In the genomic region with DNA sequence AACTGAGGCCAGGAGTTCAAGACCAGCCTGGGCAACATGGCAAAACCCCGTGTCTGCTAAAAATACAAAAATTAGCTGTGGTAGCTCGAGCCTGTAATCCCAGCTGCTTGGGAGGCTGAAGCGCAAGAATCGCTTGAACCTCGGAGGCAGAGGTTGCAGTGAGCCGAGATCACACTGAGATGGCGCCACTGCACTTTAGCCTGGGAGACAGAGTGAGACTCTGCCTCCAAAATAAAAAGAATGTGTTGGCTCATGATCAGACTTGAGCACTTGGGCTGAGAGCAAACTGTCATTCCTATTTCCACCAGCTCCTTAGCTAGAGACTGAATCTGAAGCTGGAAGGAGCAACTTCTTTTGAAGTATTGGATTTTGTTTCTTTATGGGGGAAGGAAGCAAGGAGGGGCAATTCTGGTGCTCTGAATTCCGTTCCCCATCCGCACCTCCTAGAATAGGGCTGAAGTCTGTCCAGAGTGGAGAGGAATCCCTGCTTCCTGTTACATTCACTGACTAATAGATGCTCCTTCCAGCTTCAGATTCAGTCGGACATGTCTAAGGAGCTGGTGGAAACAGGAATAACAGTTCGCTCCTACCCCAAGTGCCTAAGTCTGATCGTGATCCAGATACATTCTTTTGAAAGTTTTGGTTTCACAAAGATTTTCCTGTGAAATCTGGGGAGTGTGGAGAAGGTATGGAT, we compare ENCODE assay signal across 8 cellular contexts. TPM values are rescaled to one million over a fixed set of nuclear protein-coding genes. Genes with fewer than 3 reads are reported as not detected.
DNase-seq lines count a peak whose midpoint lies in the region; ATAC-seq and TF ChIP-seq lines count a peak whose summit lies in the region.

No MANE protein-coding gene starts in this region.

- H3K36me3 ChIP-seq in kidney epithelial cell (ENCODE audit: control insufficient read depth, insufficient read depth, low read length) (no peaks in the 10 kb centered on the region), tibial nerve (peaks cover 0 to 31% (median 12%) of the 10 kb centered on the region in 3 donors)

- TF ChIP-seq EP300 in tibial nerve (IDR thresholded peaks at IDR 0.05) = no peak

- WGBS in tibial nerve, 2 donors = 32 to 37% methylated on average over 12 of the region's 12 CpGs

- H3K9me3 ChIP-seq in tibial nerve = no peaks in the 10 kb centered on the region

- H3K4me1 ChIP-seq in tibial nerve = peaks cover 0 to 51% (median 21%) of the 10 kb centered on the region in 4 donors

- TF ChIP-seq CTCF in kidney epithelial cell (IDR thresholded peaks at IDR 0.05; ENCODE audit: insufficient read depth, low read length, poor library complexity, severe bottlenecking) (peak; percentile 44), tibial nerve (IDR thresholded peaks at IDR 0.05) (peak in 4 of 5 experiments; percentile 35 to 49 (median 42))

- H3K27ac ChIP-seq in tibial nerve = peak overlapping the region in 2 of 4 donors; percentile 37 to 49

- TF ChIP-seq POLR2A in tibial nerve (IDR thresholded peaks at IDR 0.05) = no peak

- H3K4me3 ChIP-seq in kidney epithelial cell (ENCODE audit: low read depth, low read length) (no peak overlapping the region), tibial nerve (no peak overlapping the region)

- ATAC-seq in HG02623 (IDR thresholded peaks at IDR 0.05; ENCODE audit: unreplicated experiment) = no peak

- no peaks in the 10 kb centered on the region for H3K27me3 ChIP-seq in kidney epithelial cell (ENCODE audit: control insufficient read depth, insufficient read depth, low read length)
- no peaks in the 10 kb centered on the region for H3K27me3 ChIP-seq in tibial nerve

- intact Hi-C loops in posterior cingulate gyrus (cut with DNase I) = no loop called here

- DNase-seq in NCI-H524 (lab: John Stamatoyannopoulos, UW) (peak; percentile 30 to 31), NCI-H524 treated with DMSO at 0.1 percent for 48 hours (lab: John Stamatoyannopoulos, UW) (no peak), MV-4-11 (lab: John Stamatoyannopoulos, UW) (peak; percentile 73), amniotic epithelial cell (ENCODE audit: low read depth) (peak; percentile 54), kidney epithelial cell (ENCODE audit: low read depth) (no peak), tibial nerve (ENCODE audit: low spot score in 2 of 2) (peak in 1 of 2 donors; percentile 47), posterior cingulate gyrus (no peak)

RNA-seq across cellular contexts. Expression of a gene that starts 3.8 kb away (rescaled TPM):
- total RNA-seq in kidney epithelial cell (28.7 and 33.8 TPM in 2 replicates), tibial nerve (10 to 100 TPM; 22.4 to 38.4 (median 31.8) TPM)

RNA-seq across cellular contexts. Expression of a gene that starts 16.1 kb away (rescaled TPM):
- total RNA-seq in kidney epithelial cell (36.1 and 38.3 TPM in 2 replicates), tibial nerve (10 to 100 TPM; 16.8 to 24.6 (median 21.7) TPM)

RNA-seq across cellular contexts. Expression of a gene that starts 17.0 kb away (rescaled TPM):
- 20.4 and 32.0 TPM in 2 replicates for total RNA-seq in kidney epithelial cell
- total RNA-seq in tibial nerve = 100 to 1,000 TPM in 1 of 4 donors, 10 to 100 TPM in 3; 40.8 to 118 (median 68.5) TPM

Comparison
In these comparisons a context has a peak if more than half of its experiments do, and no peak if none do; other contexts are left out.
1. DNase-seq: peak in NCI-H524 (2 of 2), MV-4-11 (single experiment) and amniotic epithelial cell (single experiment); none in NCI-H524 treated with DMSO at 0.1 percent for 48 hours (single experiment), kidney epithelial cell (single experiment) and posterior cingulate gyrus (0 of 10).